ENCODE assay signal across 8 cellular contexts in the genomic region with DNA sequence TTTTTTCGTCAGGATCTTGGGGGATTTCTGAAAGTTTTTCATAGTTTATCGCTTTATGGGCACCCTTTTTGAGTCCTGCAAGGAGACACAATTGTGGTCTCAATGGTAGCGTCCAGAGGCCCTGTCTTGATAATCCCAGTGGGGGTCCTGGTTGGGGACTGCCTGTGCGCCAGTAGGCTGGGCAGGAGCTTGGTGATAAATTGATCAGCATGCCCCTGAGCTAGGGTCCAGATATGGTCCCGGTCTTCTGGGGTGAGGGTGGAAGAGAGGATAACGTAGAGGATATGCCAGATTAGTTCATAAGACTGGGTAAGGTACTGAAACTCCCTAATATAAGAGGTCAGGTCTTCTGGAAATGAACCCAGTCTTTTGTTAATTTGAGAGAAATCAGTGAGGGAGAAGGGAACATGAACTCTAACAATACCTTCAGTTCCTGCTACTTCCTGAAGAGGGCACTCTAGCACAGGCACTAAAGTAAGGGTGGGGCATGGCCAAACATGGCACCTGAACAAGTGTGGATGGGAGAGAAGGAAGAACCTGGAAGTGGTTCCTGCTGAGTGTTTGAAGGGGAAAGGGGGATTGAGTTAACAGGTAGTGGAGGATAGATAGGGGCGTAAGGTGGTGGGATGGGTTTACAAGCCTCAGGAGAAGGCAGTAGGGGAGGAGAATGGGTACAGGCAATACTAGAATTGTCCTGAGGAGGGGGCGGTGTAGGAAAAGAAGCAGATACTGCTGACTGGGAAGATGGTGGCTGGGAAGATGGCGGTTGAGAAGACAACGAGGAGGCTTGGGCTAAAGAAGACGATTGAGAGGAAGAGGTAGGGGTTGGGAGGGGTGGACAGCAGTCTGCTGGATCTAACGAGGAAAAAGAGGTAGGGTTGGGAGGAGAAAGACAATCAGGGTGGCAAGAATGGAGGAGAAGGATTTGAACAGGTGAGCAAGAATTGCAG. TPM values are rescaled to one million over a fixed set of nuclear protein-coding genes. Genes with fewer than 3 reads are reported as not detected.
DNase-seq lines count a peak whose midpoint lies in the region; TF ChIP-seq lines count a peak whose summit lies in the region.

No MANE protein-coding gene starts in this region.

- no peak overlapping the region for H3K4me2 ChIP-seq in neural progenitor cell

- H3K27me3 ChIP-seq in neural progenitor cell: no peaks in the 10 kb centered on the region

- TF ChIP-seq CTCF in GM13977 (IDR thresholded peaks at IDR 0.05; ENCODE audit: extremely low read depth, insufficient read depth, missing control alignments) (peak; percentile 81), neural progenitor cell (IDR thresholded peaks at IDR 0.05) (peak; percentile 68), lower leg skin (IDR thresholded peaks at IDR 0.05) (no peak)

- no peak overlapping the region for H3K27ac Mint-ChIP-seq in neural progenitor cell

- no peaks in the 10 kb centered on the region for H3F3A ChIP-seq in neural progenitor cell (ENCODE audit: low read depth)

- no peaks in the 10 kb centered on the region for H3K4me1 ChIP-seq in neural progenitor cell

- H3K9ac ChIP-seq in neural progenitor cell: no peak overlapping the region

- peaks cover 5% of the 10 kb centered on the region for H3K79me2 ChIP-seq in neural progenitor cell (ENCODE audit: low read depth)

- peaks cover 46% of the 10 kb centered on the region for H3K36me3 Mint-ChIP-seq in neural progenitor cell

- no peak overlapping the region for H3K27ac ChIP-seq in neural progenitor cell

- H3K4me1 Mint-ChIP-seq in neural progenitor cell: peaks cover 2% of the 10 kb centered on the region

- peak; percentile 15 for DNase-seq in Ammon's horn (ENCODE audit: low spot score)
- peak; percentile 59 for DNase-seq in GM13977 (ENCODE audit: low spot score)
- peak; percentile 32 for DNase-seq in NCI-H2029 treated with DMSO at 0.1 percent for 48 hours (lab: John Stamatoyannopoulos, UW)
- peak in 3 of 5 experiments; percentile 17 to 66 (median 46) for DNase-seq in T-helper 2 cell
- DNase-seq in cerebellar cortex (ENCODE audit: low spot score): peak; percentile 41
- DNase-seq in neural progenitor cell (ENCODE audit: low spot score): peak; percentile 46
- DNase-seq in globus pallidus (ENCODE audit: low spot score): no peak
- no peak for DNase-seq in lower leg skin (ENCODE audit: low spot score in 2 of 2)

- 94 to 97% methylated on average over 12 of the region's 12 CpGs for WGBS in lower leg skin, 2 donors

- in situ Hi-C loops in GM13977 (cut with MboI; ENCODE audit: low pct_unique_long_range_greater_than_20kb, low sequenced_read_pairs, unreplicated experiment): no loop called here

- intact Hi-C loops in lower leg skin (cut with DNase I; ENCODE audit: low total_unique reads): no loop called here

- H4K20me1 ChIP-seq in neural progenitor cell (ENCODE audit: low read depth): no peaks in the 10 kb centered on the region

- peaks cover 5% of the 10 kb centered on the region for H3K27me3 Mint-ChIP-seq in neural progenitor cell (ENCODE audit: insufficient read depth, low read depth)

- peaks cover 4% of the 10 kb centered on the region for H3K9me3 Mint-ChIP-seq in neural progenitor cell

- no peak overlapping the region for H3K4me3 Mint-ChIP-seq in neural progenitor cell

- H3K4me3 ChIP-seq in neural progenitor cell (no peak overlapping the region), lower leg skin (ENCODE audit: low read depth, poor library complexity, severe bottlenecking) (no peak overlapping the region)

- no peak overlapping the region for H2AFZ ChIP-seq in neural progenitor cell (replicated peaks)

- no peaks in the 10 kb centered on the region for H3K36me3 ChIP-seq in neural progenitor cell

- H3K9me3 ChIP-seq in neural progenitor cell (ENCODE audit: low read depth): no peaks in the 10 kb centered on the region

- no peak for TF ChIP-seq POLR2A in lower leg skin (IDR thresholded peaks at IDR 0.05)

RNA-seq across cellular contexts. Expression of a gene that starts 33.8 kb away (rescaled TPM):
- total RNA-seq in neural progenitor cell (ENCODE audit: low replicate concordance) (0.17 and 0.74 TPM in 2 replicates), lower leg skin (1 to 10 TPM; 1.1 to 2.7 (median 2.4) TPM)

RNA-seq across cellular contexts. Expression of a gene that starts 46.8 kb away (rescaled TPM):
- 56.3 and 96.5 TPM in 2 replicates for total RNA-seq in neural progenitor cell (ENCODE audit: low replicate concordance)
- 10 to 100 TPM; 29.6 to 43.6 (median 35.8) TPM for total RNA-seq in lower leg skin

Comparison
In these comparisons a context has a peak if more than half of its experiments do, and no peak if none do; other contexts are left out.
1. DNase-seq: peak in Ammon's horn (single experiment), GM13977 (single experiment), NCI-H2029 treated with DMSO at 0.1 percent for 48 hours (single experiment), T-helper 2 cell (3 of 5), cerebellar cortex (single experiment) and neural progenitor cell (single experiment); none in globus pallidus (single experiment) and lower leg skin (0 of 2).
2. CTCF ChIP-seq: peak in GM13977 (single experiment) and neural progenitor cell (single experiment); none in lower leg skin (0 of 3).